Comparison of ENCODE assay signal across 8 cellular contexts in genomic region chr7:151251328-151251925, GRCh38. TPM values are rescaled to one million over a fixed set of nuclear protein-coding genes. Genes with fewer than 3 reads are reported as not detected.
DNase-seq lines count a peak whose midpoint lies in the region; ATAC-seq and TF ChIP-seq lines count a peak whose summit lies in the region.

No MANE protein-coding gene starts in this region.

- H3K27ac Mint-ChIP-seq in nephron progenitor cell, result peak overlapping the region; percentile 52

- ATAC-seq in HG03097 (IDR thresholded peaks at IDR 0.05; ENCODE audit: low FRiP score, unreplicated experiment), result no peak
- ATAC-seq in HG03175 (IDR thresholded peaks at IDR 0.05; ENCODE audit: unreplicated experiment), result no peak
- ATAC-seq in GM21423 (IDR thresholded peaks at IDR 0.05; ENCODE audit: unreplicated experiment), result no peak

- H3K4me3 Mint-ChIP-seq in nephron progenitor cell, result peak overlapping the region; percentile 77

- H3K4me2 ChIP-seq in fibroblast of lung (ENCODE audit: extremely low read depth, insufficient read depth, low read length), result peak overlapping the region; percentile 68

- H3K9ac ChIP-seq in fibroblast of lung (ENCODE audit: insufficient read depth, low read length), result peak overlapping the region; percentile 32

- no peaks in the 10 kb centered on the region for H3K36me3 ChIP-seq in fibroblast of lung (ENCODE audit: control insufficient read depth, insufficient read depth, low read length)

- TF ChIP-seq CTCF in fibroblast of lung (conservative IDR thresholded peaks at IDR 0.05 in 1 of 2, IDR thresholded peaks at IDR 0.05 in 1 of 2; ENCODE audit: low read depth in 1 of 2, low read length in 2 of 2) (no peak), nephron progenitor cell (IDR thresholded peaks at IDR 0.05) (no peak)

- peak; percentile 70 for DNase-seq in activated effector memory CD4-positive, alpha-beta T cell treated with anti-CD3 and anti-CD28 coated beads, Interleukin-2, amount 50 U/mL, for 16 hours
- DNase-seq in activated effector memory CD4-positive, alpha-beta T cell treated with Interleukin-2 at 50 U/mL for 16 hours, result no peak
- DNase-seq in T1000 (lab: John Stamatoyannopoulos, UW), result peak; percentile 35
- peak; percentile 74 to 79 for DNase-seq in fibroblast of lung (ENCODE audit: low read depth in 2 of 2)
- no peak for DNase-seq in nephron progenitor cell

- H3K4me3 ChIP-seq in fibroblast of lung (replicated peaks in 1 of 4; ENCODE audit: control extremely low read depth in 1 of 4, insufficient read depth in 1 of 4, low read depth in 3 of 4, low read length in 4 of 4), result peak overlapping the region in 3 of 4 experiments; percentile 50 to 67 (median 58)

- no peaks in the 10 kb centered on the region for H3K9me3 ChIP-seq in fibroblast of lung (ENCODE audit: control insufficient read depth, insufficient read depth, low read depth, low read length)

- no peaks in the 10 kb centered on the region for H3K9me3 Mint-ChIP-seq in nephron progenitor cell

- H3K79me2 ChIP-seq in fibroblast of lung (ENCODE audit: control insufficient read depth, insufficient read depth, low read length), result peaks cover 5% of the 10 kb centered on the region

- H2AFZ ChIP-seq in fibroblast of lung (ENCODE audit: low read length), result no peak overlapping the region

- peaks cover 86% of the 10 kb centered on the region for H3K4me1 Mint-ChIP-seq in nephron progenitor cell

- H3K27me3 ChIP-seq in fibroblast of lung (ENCODE audit: control insufficient read depth, insufficient read depth, low read length), result peaks cover 3% of the 10 kb centered on the region

- peaks cover 28% of the 10 kb centered on the region for H3K4me1 ChIP-seq in fibroblast of lung (ENCODE audit: control insufficient read depth, extremely low read depth, insufficient read depth, low read length)

- H4K20me1 ChIP-seq in fibroblast of lung (ENCODE audit: control insufficient read depth, extremely low read depth, insufficient read depth, low read length), result no peaks in the 10 kb centered on the region

- peak overlapping the region; percentile 1 for H3K27ac ChIP-seq in fibroblast of lung (ENCODE audit: insufficient read depth, low read length)

- H3K36me3 Mint-ChIP-seq in nephron progenitor cell (ENCODE audit: low read depth), result no peaks in the 10 kb centered on the region

- peaks cover 21% of the 10 kb centered on the region for H3K27me3 Mint-ChIP-seq in nephron progenitor cell (ENCODE audit: low read depth, poor library complexity)

RNA-seq across cellular contexts. Expression of gene SMARCD3, which starts 2.9 kb away (rescaled TPM):
- total RNA-seq in fibroblast of lung, result 23.8 and 27.0 TPM in 2 replicates
- polyA plus RNA-seq in fibroblast of lung, result 30.7 and 30.9 TPM in 2 replicates
- 30.4 and 32.5 TPM in 2 replicates for polyA plus RNA-seq in fibroblast of lung (2012)
- polyA minus RNA-seq in fibroblast of lung (ENCODE audit: low replicate concordance), result 41.0 and 45.7 TPM in 2 replicates

RNA-seq across cellular contexts. Expression of gene CHPF2, which starts 19.1 kb away (rescaled TPM):
- 33.9 and 46.7 TPM in 2 replicates for total RNA-seq in fibroblast of lung
- 33.6 and 42.5 TPM in 2 replicates for polyA plus RNA-seq in fibroblast of lung
- polyA plus RNA-seq in fibroblast of lung (2012), result 52.1 and 56.7 TPM in 2 replicates
- polyA minus RNA-seq in fibroblast of lung (ENCODE audit: low replicate concordance), result 64.7 and 75.7 TPM in 2 replicates

RNA-seq across cellular contexts. Expression of gene ABCF2, which starts 24.4 kb away (rescaled TPM):
- 46.4 and 46.7 TPM in 2 replicates for total RNA-seq in fibroblast of lung
- polyA plus RNA-seq in fibroblast of lung, result 41.6 and 66.1 TPM in 2 replicates
- polyA plus RNA-seq in fibroblast of lung (2012), result 33.1 and 53.6 TPM in 2 replicates
- 56.0 and 72.3 TPM in 2 replicates for polyA minus RNA-seq in fibroblast of lung (ENCODE audit: low replicate concordance)

RNA-seq across cellular contexts. Expression of gene H2BK1, which starts 41.1 kb away (rescaled TPM):
- not detected in 2 replicates for total RNA-seq in fibroblast of lung
- not detected in 2 replicates for polyA plus RNA-seq in fibroblast of lung
- polyA plus RNA-seq in fibroblast of lung (2012), result not detected in 2 replicates
- polyA minus RNA-seq in fibroblast of lung (ENCODE audit: low replicate concordance), result not detected in 2 replicates

Comparison
In these comparisons a context has a peak if more than half of its experiments do, and no peak if none do; other contexts are left out.
1. DNase-seq: peak in activated effector memory CD4-positive, alpha-beta T cell treated with anti-CD3 and anti-CD28 coated beads, Interleukin-2, amount 50 U/mL, for 16 hours (single experiment), T1000 (single experiment) and fibroblast of lung (2 of 2); none in activated effector memory CD4-positive, alpha-beta T cell treated with Interleukin-2 at 50 U/mL for 16 hours (single experiment) and nephron progenitor cell (single experiment).